8 cellular contexts compared by ENCODE assay signal in genomic region chr9:130172858-130173461, GRCh38. TPM values are rescaled to one million over a fixed set of nuclear protein-coding genes. Genes with fewer than 3 reads are reported as not detected.
DNase-seq lines count a peak whose midpoint lies in the region; ATAC-seq and TF ChIP-seq lines count a peak whose summit lies in the region.

No MANE protein-coding gene starts in this region.

- H3K9me3 Mint-ChIP-seq in T-helper 1 cell treated with Interleukin-12 subunit alpha and Interleukin-12 subunit beta and Interleukin-4 antibody, amounts not matched to agents 30 μg/mL and 1 μg/mL, for 36 hours, result no peaks in the 10 kb centered on the region

- no peaks in the 10 kb centered on the region for H4K20me1 ChIP-seq in OCI-LY7 (ENCODE audit: insufficient read depth, low read length)

- no peaks in the 10 kb centered on the region for H3K79me2 ChIP-seq in OCI-LY7 (ENCODE audit: insufficient read depth, low read depth, low read length)

- H3K9me3 ChIP-seq in body of pancreas (no peaks in the 10 kb centered on the region), OCI-LY7 (ENCODE audit: low read length) (no peaks in the 10 kb centered on the region)

- peak overlapping the region; percentile 37 for H3K4me3 Mint-ChIP-seq in T-helper 1 cell treated with Interleukin-12 subunit alpha and Interleukin-12 subunit beta and Interleukin-4 antibody, amounts not matched to agents 30 μg/mL and 1 μg/mL, for 36 hours

- DNase-seq in EH (ENCODE audit: low read depth) (peak; percentile 54), body of pancreas (peak in 3 of 4 donors; percentile 27 to 48 (median 39)), kidney tubule cell (ENCODE audit: low spot score) (peak; percentile 39), OCI-LY7 (ENCODE audit: low spot score) (no peak)
- DNase-seq in stimulated activated CD8-positive, alpha-beta memory T cell treated with anti-CD3 and anti-CD28 coated beads, Interleukin-12 subunit alpha, Interleukin-12 subunit beta, amount 100 ng/mL, for 1 hour (ENCODE audit: low read depth), result peak; percentile 6

- peaks cover 4% of the 10 kb centered on the region for H3K4me1 Mint-ChIP-seq in T-helper 1 cell treated with Interleukin-12 subunit alpha and Interleukin-12 subunit beta and Interleukin-4 antibody, amounts not matched to agents 30 μg/mL and 1 μg/mL, for 36 hours (ENCODE audit: low read depth)

- H3K36me3 ChIP-seq in body of pancreas (replicated peaks in 1 of 2; ENCODE audit: insufficient read depth in 1 of 2, low read depth in 2 of 2), result no peaks in the 10 kb centered on the region
- no peaks in the 10 kb centered on the region for H3K36me3 ChIP-seq in OCI-LY7 (ENCODE audit: insufficient read depth, low read length)

- BruUV-seq in OCI-LY7 (replicated peaks; lab: Mats Ljungman, UMichigan), result no TSS peak

- CTCF ChIA-PET in OCI-LY7 (lab: Charles Lee; ENCODE audit: unreplicated experiment), result no interaction called here

- H3K4me3 ChIP-seq in body of pancreas (peak overlapping the region; percentile 22 to 58), OCI-LY7 (ENCODE audit: low read depth, low read length, poor library complexity, severe bottlenecking) (no peak overlapping the region)

- POLR2A ChIA-PET in OCI-LY7 (lab: Charles Lee), result no interaction called here

- no peak overlapping the region for H3K4me2 ChIP-seq in OCI-LY7 (ENCODE audit: low read length)

- no peak for TF ChIP-seq CTCF in body of pancreas (IDR thresholded peaks at IDR 0.05)
- no peak for TF ChIP-seq CTCF in OCI-LY7 (conservative IDR thresholded peaks at IDR 0.05; ENCODE audit: low read length)

- no peaks in the 10 kb centered on the region for H3K27me3 ChIP-seq in body of pancreas

- intact Hi-C loops in body of pancreas (cut with DNase I), result no loop called here
- intact Hi-C loops in OCI-LY7 (cut with micrococcal nuclease; ENCODE audit: unreplicated experiment), result no loop called here

- H3K9me2 ChIP-seq in OCI-LY7 (ENCODE audit: insufficient read depth, low read length), result no peaks in the 10 kb centered on the region

- H3K27ac ChIP-seq in body of pancreas (peak overlapping the region in 1 of 4 donors; percentile 17), OCI-LY7 (ENCODE audit: low read depth, low read length, poor library complexity, severe bottlenecking) (no peak overlapping the region)

- peaks cover 48% of the 10 kb centered on the region for H3K27me3 Mint-ChIP-seq in T-helper 1 cell treated with Interleukin-12 subunit alpha and Interleukin-12 subunit beta and Interleukin-4 antibody, amounts not matched to agents 30 μg/mL and 1 μg/mL, for 36 hours (ENCODE audit: low read depth)

- WGBS in body of pancreas, 2 donors, result 0 to 3% methylated on average over 5 to 26 of the region's 55 CpGs

- no peak for TF ChIP-seq POLR2A in body of pancreas (IDR thresholded peaks at IDR 0.05)

- H3K4me1 ChIP-seq in body of pancreas (peaks cover 18% of the 10 kb centered on the region), OCI-LY7 (ENCODE audit: insufficient read depth, low read length, poor library complexity, severe bottlenecking) (no peaks in the 10 kb centered on the region)

- H3K27ac Mint-ChIP-seq in T-helper 1 cell treated with Interleukin-12 subunit alpha and Interleukin-12 subunit beta and Interleukin-4 antibody, amounts not matched to agents 30 μg/mL and 1 μg/mL, for 36 hours, result no peak overlapping the region

- ATAC-seq in body of pancreas, result no peak
- ATAC-seq in GM21825 (IDR thresholded peaks at IDR 0.05; ENCODE audit: unreplicated experiment), result no peak
- no peak for ATAC-seq in GM21619 (IDR thresholded peaks at IDR 0.05; ENCODE audit: unreplicated experiment)

- no peak overlapping the region for H2AFZ ChIP-seq in OCI-LY7 (ENCODE audit: low read length)

- H3K36me3 Mint-ChIP-seq in T-helper 1 cell treated with Interleukin-12 subunit alpha and Interleukin-12 subunit beta and Interleukin-4 antibody, amounts not matched to agents 30 μg/mL and 1 μg/mL, for 36 hours (ENCODE audit: low read depth), result no peaks in the 10 kb centered on the region

RNA-seq across cellular contexts. Expression of gene NCS1, which starts 0.8 kb away (rescaled TPM):
- total RNA-seq in body of pancreas, result 1 to 10 TPM; 3.9 to 4.3 TPM
- not detected in 2 replicates for total RNA-seq in OCI-LY7 (2014; rRNA removed; shearing (Covaris generic))
- total RNA-seq in OCI-LY7 (2022), result not detected in 2 replicates

Comparison
In these comparisons a context has a peak if more than half of its experiments do, and no peak if none do; other contexts are left out.
1. RNA of gene NCS1, which starts 0.8 kb away (total RNA-seq): 3.9 to 4.3 TPM in body of pancreas; not detected in OCI-LY7; every median in the first group is over 4 times any median in the second.